In the genomic region with DNA sequence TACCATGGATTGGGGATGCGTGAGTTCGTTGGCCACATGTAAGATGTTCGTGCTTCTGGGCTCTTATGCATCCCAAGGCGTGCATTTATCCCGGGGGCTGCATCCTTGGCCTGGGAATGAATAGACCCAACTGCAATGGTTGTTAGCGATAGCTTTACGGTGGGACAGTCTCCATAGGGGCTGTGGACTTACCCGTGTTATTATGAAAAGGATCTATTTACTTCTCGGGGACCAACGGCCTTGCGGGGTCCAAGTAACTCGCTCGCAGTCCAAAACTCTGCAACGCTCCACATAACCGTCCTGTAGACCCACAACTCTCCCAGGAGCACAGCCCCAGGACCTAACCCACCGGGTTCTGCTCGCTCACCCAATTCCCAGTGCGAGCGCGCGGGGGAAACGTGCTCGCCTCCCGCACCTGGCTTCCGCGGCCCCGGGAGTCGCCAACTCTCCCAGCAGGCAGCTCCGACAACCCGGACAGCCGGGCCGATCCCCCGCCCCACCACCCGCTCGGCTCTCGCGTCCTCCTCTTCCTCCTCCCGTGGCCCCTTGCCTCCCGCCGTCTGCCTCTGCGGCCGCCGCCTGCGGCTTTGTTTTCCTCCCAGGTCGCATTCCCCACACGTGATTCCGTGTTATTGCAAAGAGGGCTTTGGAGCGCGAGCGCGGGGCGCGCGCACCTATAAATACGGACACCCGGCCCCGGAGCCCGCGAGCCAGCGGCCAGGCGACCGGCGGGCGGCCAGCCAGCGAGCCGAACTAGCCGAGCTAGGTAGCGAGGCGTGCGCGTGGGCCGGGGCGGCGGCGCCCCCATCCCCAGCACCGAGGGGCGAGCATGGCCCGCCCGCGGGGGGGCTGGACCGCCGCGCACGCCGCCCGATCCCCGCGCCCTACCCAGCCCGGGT, we compare ENCODE assay signal across 8 cellular contexts. TPM values are rescaled to one million over a fixed set of nuclear protein-coding genes. Genes with fewer than 3 reads are reported as not detected.
DNase-seq lines count a peak whose midpoint lies in the region; ATAC-seq and TF ChIP-seq lines count a peak whose summit lies in the region.

A gene with protein sequence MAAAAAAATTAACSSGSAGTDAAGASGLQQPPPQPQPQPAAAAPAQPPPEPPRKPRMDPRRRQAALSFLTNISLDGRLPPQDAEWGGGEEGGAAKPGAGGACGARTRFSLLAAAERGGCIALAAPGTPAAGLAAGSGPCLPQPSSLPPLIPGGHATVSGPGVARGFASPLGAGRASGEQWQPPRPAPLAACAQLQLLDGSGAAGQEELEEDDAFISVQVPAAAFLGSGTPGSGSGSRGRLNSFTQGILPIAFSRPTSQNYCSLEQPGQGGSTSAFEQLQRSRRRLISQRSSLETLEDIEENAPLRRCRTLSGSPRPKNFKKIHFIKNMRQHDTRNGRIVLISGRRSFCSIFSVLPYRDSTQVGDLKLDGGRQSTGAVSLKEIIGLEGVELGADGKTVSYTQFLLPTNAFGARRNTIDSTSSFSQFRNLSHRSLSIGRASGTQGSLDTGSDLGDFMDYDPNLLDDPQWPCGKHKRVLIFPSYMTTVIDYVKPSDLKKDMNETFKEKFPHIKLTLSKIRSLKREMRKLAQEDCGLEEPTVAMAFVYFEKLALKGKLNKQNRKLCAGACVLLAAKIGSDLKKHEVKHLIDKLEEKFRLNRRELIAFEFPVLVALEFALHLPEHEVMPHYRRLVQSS (plus strand): TSS at position 706 of the 899 bp plus-strand sequence. CDS start 278 bp downstream, outside the sequence.

- H3K4me1 ChIP-seq in esophagus squamous epithelium = peaks cover 23 to 44% (median 26%) of the 10 kb centered on the region in 3 donors
- peaks cover 3 to 16% of the 10 kb centered on the region in 2 donors for H3K4me1 ChIP-seq in muscle layer of duodenum (ENCODE audit: control insufficient read depth in 1 of 2, insufficient read depth in 2 of 2, low read length in 2 of 2)
- peaks cover 36 to 42% of the 10 kb centered on the region in 2 donors for H3K4me1 ChIP-seq in thyroid gland

- no peak for ATAC-seq in HG02884 (IDR thresholded peaks at IDR 0.05; ENCODE audit: unreplicated experiment)

- H3K27me3 ChIP-seq in esophagus squamous epithelium = peaks cover 0 to 20% (median 0%) of the 10 kb centered on the region in 4 donors
- no peaks in the 10 kb centered on the region for H3K27me3 ChIP-seq in muscle layer of duodenum (ENCODE audit: low read depth, low read length)
- no peaks in the 10 kb centered on the region for H3K27me3 ChIP-seq in thyroid gland

- TF ChIP-seq POLR2A in esophagus squamous epithelium (IDR thresholded peaks at IDR 0.05) (peak in 2 of 4 donors; percentile 55 to 56), thyroid gland (IDR thresholded peaks at IDR 0.05) (peak in 1 of 2 donors; percentile 89)

- H3K9me3 ChIP-seq in esophagus squamous epithelium = no peaks in the 10 kb centered on the region
- no peaks in the 10 kb centered on the region for H3K9me3 ChIP-seq in muscle layer of duodenum (ENCODE audit: control insufficient read depth in 1 of 2, low read length in 2 of 2)
- H3K9me3 ChIP-seq in thyroid gland = no peaks in the 10 kb centered on the region

- DNase-seq in EH (ENCODE audit: low read depth) (peak; percentile 63), GOT3 (lab: John Stamatoyannopoulos, UW) (peak; percentile 1), NCI-H2029 (lab: John Stamatoyannopoulos, UW) (peak; percentile 52), esophagus squamous epithelium (lab: John Stamatoyannopoulos, UW) (no peak), thyroid gland (peak; percentile 81 to 82)
- peak; percentile 75 for DNase-seq in activated CD8-positive, alpha-beta memory T cell treated with anti-CD3 and anti-CD28 coated beads for 24 hours

- TF ChIP-seq CTCF in esophagus squamous epithelium (IDR thresholded peaks at IDR 0.05) (peak in 1 of 6 experiments; percentile 3), thyroid gland (IDR thresholded peaks at IDR 0.05) (peak in 1 of 6 experiments; percentile 1)

- H3K36me3 ChIP-seq in esophagus squamous epithelium (no peaks in the 10 kb centered on the region), muscle layer of duodenum (ENCODE audit: control insufficient read depth in 1 of 2, insufficient read depth in 2 of 2, low read length in 2 of 2) (no peaks in the 10 kb centered on the region), thyroid gland (no peaks in the 10 kb centered on the region)

- peak within 1 kb of the TSS; percentile 69 to 78 (median 75) for H3K4me3 ChIP-seq in esophagus squamous epithelium
- H3K4me3 ChIP-seq in muscle layer of duodenum (ENCODE audit: low read depth in 1 of 2, low read length in 2 of 2) = peak within 1 kb of the TSS; percentile 59 to 68
- H3K4me3 ChIP-seq in thyroid gland (replicated peaks in 1 of 3) = peak within 1 kb of the TSS; percentile 40 to 54 (median 54)

- 11% methylated on average over 30 to 36 of the region's 89 CpGs for WGBS in esophagus squamous epithelium, 2 donors
- WGBS in thyroid gland, 2 donors = 9 to 22% methylated on average over 16 to 49 of the region's 89 CpGs

- H3K27ac ChIP-seq in esophagus squamous epithelium = peak within 1 kb of the TSS; percentile 80 to 90 (median 88)
- no peak within 1 kb of the TSS for H3K27ac ChIP-seq in muscle layer of duodenum (ENCODE audit: low read length)
- peak within 1 kb of the TSS; percentile 74 to 94 (median 89) for H3K27ac ChIP-seq in thyroid gland

- intact Hi-C loops in esophagus squamous epithelium (cut with DNase I) = loop anchor here (10.0 kb wide), 2 partner anchors 100 to 220 kb away; no protein-coding TSS in a partner anchor
- intact Hi-C loops in thyroid gland (cut with DNase I) = loop anchor here (10.0 kb wide), 3 partner anchors 90 to 120 kb away; no protein-coding TSS in a partner anchor

RNA-seq across cellular contexts. Expression of the gene that starts here (rescaled TPM):
- total RNA-seq in esophagus squamous epithelium = 1 to 10 TPM; 4.4 to 9.9 (median 8.5) TPM
- total RNA-seq in thyroid gland = 10 to 100 TPM; 28.1 to 43.8 (median 37.6) TPM
